In the genomic region with DNA sequence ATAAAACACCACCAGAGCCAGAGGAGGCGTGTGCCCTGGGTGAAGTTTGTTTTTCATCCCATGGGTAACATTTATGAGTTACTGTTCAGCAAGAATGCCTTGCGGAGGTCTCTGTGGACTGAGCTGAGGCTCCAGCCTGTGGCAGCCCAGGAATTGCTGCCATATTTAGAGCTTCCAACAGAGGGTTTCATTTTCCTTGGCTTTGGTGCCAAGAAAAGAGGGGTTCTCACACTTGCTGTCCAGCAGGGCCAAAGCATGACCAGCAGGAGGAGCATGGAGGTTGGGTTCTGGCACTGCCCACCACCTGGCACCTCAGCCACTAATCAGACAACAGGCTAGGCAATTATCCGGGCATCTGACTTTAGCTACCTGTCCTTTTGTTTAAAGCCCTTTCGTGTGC, we compare ENCODE assay signal across 2 cellular contexts.
A peak's percentile ranks its signal among the peaks of the same experiment; 100 is the strongest.
TF ChIP-seq lines count a peak whose summit lies in the region.

No MANE protein-coding gene starts in this region.

TF ChIP-seq in SK-N-SH, 30 proteins besides CTCF, POLR2A, EP300 and RAD21 (continued from another document):
- TF ChIP-seq, protein P1, sequence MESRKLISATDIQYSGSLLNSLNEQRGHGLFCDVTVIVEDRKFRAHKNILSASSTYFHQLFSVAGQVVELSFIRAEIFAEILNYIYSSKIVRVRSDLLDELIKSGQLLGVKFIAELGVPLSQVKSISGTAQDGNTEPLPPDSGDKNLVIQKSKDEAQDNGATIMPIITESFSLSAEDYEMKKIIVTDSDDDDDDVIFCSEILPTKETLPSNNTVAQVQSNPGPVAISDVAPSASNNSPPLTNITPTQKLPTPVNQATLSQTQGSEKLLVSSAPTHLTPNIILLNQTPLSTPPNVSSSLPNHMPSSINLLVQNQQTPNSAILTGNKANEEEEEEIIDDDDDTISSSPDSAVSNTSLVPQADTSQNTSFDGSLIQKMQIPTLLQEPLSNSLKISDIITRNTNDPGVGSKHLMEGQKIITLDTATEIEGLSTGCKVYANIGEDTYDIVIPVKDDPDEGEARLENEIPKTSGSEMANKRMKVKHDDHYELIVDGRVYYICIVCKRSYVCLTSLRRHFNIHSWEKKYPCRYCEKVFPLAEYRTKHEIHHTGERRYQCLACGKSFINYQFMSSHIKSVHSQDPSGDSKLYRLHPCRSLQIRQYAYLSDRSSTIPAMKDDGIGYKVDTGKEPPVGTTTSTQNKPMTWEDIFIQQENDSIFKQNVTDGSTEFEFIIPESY (IDR thresholded peaks at IDR 0.05; ENCODE audit: borderline replicate concordance, low read depth) = no peak
- no peak for TF ChIP-seq RFX5 (IDR thresholded peaks at IDR 0.05; ENCODE audit: low read length)
- TF ChIP-seq SMC3 (IDR thresholded peaks at IDR 0.05; ENCODE audit: low read depth, low read length) = peak; percentile 56; the same call in 1 of the 2 replicates
- no peak for TF ChIP-seq RCOR1 (IDR thresholded peaks at IDR 0.05; ENCODE audit: low read length)
- TF ChIP-seq JUND (IDR thresholded peaks at IDR 0.05) = no peak
- no peak for TF ChIP-seq NRF1 (IDR thresholded peaks at IDR 0.05; ENCODE audit: low read depth, low read length)
- 0 out of 2 replicates have a peak, but pooled peaks have one; percentile 15 for TF ChIP-seq MXI1 (IDR thresholded peaks at IDR 0.05; ENCODE audit: low read depth, low read length)

TF ChIP-seq in SK-N-SH treated with all-trans-retinoic acid at 6 μM for 48 hours, 23 proteins besides CTCF, POLR2A, EP300 and RAD21 (continued from another document):
- TF ChIP-seq, protein P2, sequence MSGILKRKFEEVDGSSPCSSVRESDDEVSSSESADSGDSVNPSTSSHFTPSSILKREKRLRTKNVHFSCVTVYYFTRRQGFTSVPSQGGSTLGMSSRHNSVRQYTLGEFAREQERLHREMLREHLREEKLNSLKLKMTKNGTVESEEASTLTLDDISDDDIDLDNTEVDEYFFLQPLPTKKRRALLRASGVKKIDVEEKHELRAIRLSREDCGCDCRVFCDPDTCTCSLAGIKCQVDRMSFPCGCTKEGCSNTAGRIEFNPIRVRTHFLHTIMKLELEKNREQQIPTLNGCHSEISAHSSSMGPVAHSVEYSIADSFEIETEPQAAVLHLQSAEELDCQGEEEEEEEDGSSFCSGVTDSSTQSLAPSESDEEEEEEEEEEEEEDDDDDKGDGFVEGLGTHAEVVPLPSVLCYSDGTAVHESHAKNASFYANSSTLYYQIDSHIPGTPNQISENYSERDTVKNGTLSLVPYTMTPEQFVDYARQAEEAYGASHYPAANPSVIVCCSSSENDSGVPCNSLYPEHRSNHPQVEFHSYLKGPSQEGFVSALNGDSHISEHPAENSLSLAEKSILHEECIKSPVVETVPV (CRISPR knock-in tag; IDR thresholded peaks at IDR 0.05) = no peak
- no peak for TF ChIP-seq ESRRG (CRISPR knock-in tag; IDR thresholded peaks at IDR 0.05)
- TF ChIP-seq ZNF565 (CRISPR knock-in tag; conservative IDR thresholded peaks at IDR 0.05; ENCODE audit: low read depth) = no peak
- no peak for TF ChIP-seq ZFP30 (CRISPR knock-in tag; IDR thresholded peaks at IDR 0.05)
- no peak for TF ChIP-seq BACH2 (CRISPR knock-in tag; IDR thresholded peaks at IDR 0.05; ENCODE audit: borderline replicate concordance)
- no peak for TF ChIP-seq ZNF70 (CRISPR knock-in tag; IDR thresholded peaks at IDR 0.05)
- TF ChIP-seq PPARA (CRISPR knock-in tag; IDR thresholded peaks at IDR 0.05; ENCODE audit: borderline replicate concordance) = no peak
